In the genomic region with DNA sequence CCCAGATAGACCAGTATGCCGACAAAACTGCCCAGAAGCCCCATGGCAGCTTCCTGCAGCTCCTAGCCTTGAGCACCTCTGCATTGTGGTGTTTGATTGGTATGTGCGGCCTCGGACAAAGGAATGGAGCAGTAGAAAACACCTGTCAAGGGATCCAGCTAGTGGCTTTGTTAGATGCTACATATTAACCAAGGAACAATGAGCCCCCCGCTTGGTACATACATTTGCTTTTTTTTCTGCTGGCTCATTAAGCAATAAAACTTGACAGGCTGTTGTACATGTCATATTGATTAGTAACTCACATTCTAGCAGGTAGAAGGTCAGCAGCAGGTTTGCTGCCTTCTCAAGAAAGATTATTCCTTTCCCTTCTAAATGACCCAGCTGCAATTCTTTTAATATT, we compare ENCODE assay signal across 17 cellular contexts. TPM values are rescaled to one million over a fixed set of nuclear protein-coding genes. Genes with fewer than 3 reads are reported as not detected.
"Had no signal": no experiment of that assay in that cellular context is flagged by ENCODE, and none has a peak within 500 bp of the region (broad histone marks: within the 10 kb centered on the region; RNA-seq: fewer than 3 reads in every experiment).

No MANE protein-coding gene starts in this region.

- ATAC-seq: activated CD8-positive, alpha-beta memory T cell treated with anti-CD3 and anti-CD28 coated beads, Interleukin-2, amount 10 ng/mL, durations not matched to agents 7 days and 5 days; activated T-cell treated with anti-CD3 and anti-CD28 coated beads, Interleukin-2, amount 50 U/mL, for 72 hours; left cardiac atrium; psoas muscle had no signal

- DNase-seq: activated CD4-positive, alpha-beta T cell treated with anti-CD3 and anti-CD28 coated beads, Interleukin-2, amount 50 U/mL, for 48 hours; activated CD8-positive, alpha-beta memory T cell treated with anti-CD3 and anti-CD28 coated beads, Interleukin-2, amount 10 ng/mL, durations not matched to agents 7 days and 5 days; activated gamma-delta T cell treated with Interleukin-2 at 50 U/mL for 16 hours; activated naive CD8-positive, alpha-beta T cell treated with anti-CD3 and anti-CD28 coated beads for 36 hours; activated T-cell treated with anti-CD3 and anti-CD28 coated beads, Interleukin-2, amount 50 U/mL, for 72 hours; brain microvascular endothelial cell; erythroblast; hippocampal formation; left cardiac atrium; mammary epithelial cell; psoas muscle; stimulated activated CD4-positive, alpha-beta T cell treated with anti-CD3 and anti-CD28 coated beads, Interleukin-4, amount 100 ng/mL, for 1 hour; T-helper 2 cell; upper lobe of right lung had no signal

RNA-seq across cellular contexts. Expression of a gene that starts 0.9 kb away (rescaled TPM):
- total RNA-seq: activated CD8-positive, alpha-beta memory T cell treated with anti-CD3 and anti-CD28 coated beads, Interleukin-2, amount 10 ng/mL, durations not matched to agents 7 days and 5 days; activated naive CD8-positive, alpha-beta T cell treated with anti-CD3 and anti-CD28 coated beads for 36 hours; activated T-cell treated with anti-CD3 and anti-CD28 coated beads, Interleukin-2, amount 50 U/mL, for 72 hours; left cardiac atrium; mammary epithelial cell; mononuclear cell; omental fat pad; psoas muscle; temporal lobe; upper lobe of right lung had no signal
